In the genomic region with DNA sequence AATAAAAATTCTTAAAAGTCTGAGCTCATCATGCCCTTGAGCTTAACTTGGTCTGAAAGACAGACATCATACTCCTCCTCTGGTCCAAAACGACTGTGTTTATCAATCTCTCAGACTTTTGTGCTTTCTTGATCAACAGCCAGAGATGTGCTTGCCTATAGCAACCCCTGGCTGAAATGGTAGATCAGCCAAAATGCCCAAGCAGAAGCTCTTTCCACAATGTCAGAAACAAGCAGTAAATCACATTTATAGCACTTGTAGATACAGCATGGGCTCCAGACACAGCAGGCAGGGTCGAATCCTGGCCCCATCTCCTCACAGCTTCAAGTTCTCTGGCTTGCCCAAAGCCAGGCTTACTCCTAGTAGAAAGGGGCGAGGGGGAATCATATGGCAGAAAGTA, we compare ENCODE assay signal across 21 cellular contexts.
"Had no signal": no experiment of that assay in that cellular context is flagged by ENCODE, and none has a peak within 500 bp of the region (broad histone marks: within the 10 kb centered on the region; RNA-seq: fewer than 3 reads in every experiment).

No MANE protein-coding gene starts in this region.

- H3K27ac Mint-ChIP-seq: dendritic cell treated with granulocyte-macrophage colony-stimulating factor and Interleukin-4, amounts not matched to agents 40 ng/mL and 50 ng/mL, for 4 days; mesothelial cell of epicardium; natural killer cell had no signal

- H3K36me3 Mint-ChIP-seq: natural killer cell had no signal

- H3K4me1 ChIP-seq: right atrium auricular region had no signal

- ATAC-seq: effector memory CD8-positive, alpha-beta T cell; heart left ventricle; left lobe of liver; natural killer cell had no signal

- DNase-seq: effector memory CD8-positive, alpha-beta T cell; heart left ventricle; hippocampal formation; kidney glomerular epithelial cell; natural killer cell; posterior cingulate gyrus; sigmoid colon; stimulated activated CD4-positive, alpha-beta T cell treated with anti-CD3 and anti-CD28 coated beads, Interleukin-2, amount 100 ng/mL, for 24 hours; stimulated activated CD4-positive, alpha-beta T cell treated with anti-CD3 and anti-CD28 coated beads, Interleukin-4, amount 100 ng/mL, for 4 hours; stimulated activated naive CD4-positive, alpha-beta T cell; stomach; substantia nigra had no signal

- H3K27me3 ChIP-seq: heart left ventricle, right atrium auricular region, sigmoid colon, stomach, vagina had no signal

- H3K27me3 Mint-ChIP-seq: dendritic cell treated with granulocyte-macrophage colony-stimulating factor and Interleukin-4, amounts not matched to agents 40 ng/mL and 50 ng/mL, for 4 days; effector memory CD8-positive, alpha-beta T cell had no signal

- H3K4me1 Mint-ChIP-seq: neural crest cell had no signal

- H3K9me3 Mint-ChIP-seq: dendritic cell treated with granulocyte-macrophage colony-stimulating factor and Interleukin-4, amounts not matched to agents 40 ng/mL and 50 ng/mL, for 4 days; effector memory CD8-positive, alpha-beta T cell; mesothelial cell of epicardium; natural killer cell; neural crest cell had no signal

- H3K27ac ChIP-seq: epithelial cell of prostate, heart left ventricle, right atrium auricular region, sigmoid colon, skin epidermis, stomach, thoracic aorta, vagina had no signal

- H3K9me3 ChIP-seq: heart left ventricle, right atrium auricular region, sigmoid colon, stomach, thoracic aorta, vagina had no signal

- H3K4me3 Mint-ChIP-seq: dendritic cell treated with granulocyte-macrophage colony-stimulating factor and Interleukin-4, amounts not matched to agents 40 ng/mL and 50 ng/mL, for 4 days; effector memory CD8-positive, alpha-beta T cell; mesothelial cell of epicardium; natural killer cell; neural crest cell had no signal

- H3K4me3 ChIP-seq: heart left ventricle, right atrium auricular region, sigmoid colon, skin epidermis, stomach, thoracic aorta, vagina had no signal

- H3K36me3 ChIP-seq: heart left ventricle, right atrium auricular region, sigmoid colon, stomach, thoracic aorta, vagina had no signal
